1 cellular context compared by ENCODE assay signal in genomic region chr4:10456270-10457254, GRCh38.
TF ChIP-seq lines count a peak whose summit lies in the region.

No MANE protein-coding gene starts in this region.

TF ChIP-seq in H1, 55 proteins besides CTCF, POLR2A, EP300 and RAD21:
- TF ChIP-seq SIN3A (conservative IDR thresholded peaks at IDR 0.05 in 1 of 2, IDR thresholded peaks at IDR 0.05 in 1 of 2; ENCODE audit: low read depth in 1 of 2, low read length in 2 of 2): no peak
- TF ChIP-seq TBP (IDR thresholded peaks at IDR 0.05; ENCODE audit: low read depth, low read length): no peak; the same call in 1 of the 2 replicates
- TF ChIP-seq SUZ12 (IDR thresholded peaks at IDR 0.05; ENCODE audit: low read length): peak; percentile 59
- TF ChIP-seq FOSL1 (IDR thresholded peaks at IDR 0.05; ENCODE audit: insufficient read depth, low read depth, low read length): no peak
- peak; percentile 47; the same call in 1 of the 2 replicates for TF ChIP-seq TAF1 (IDR thresholded peaks at IDR 0.05; ENCODE audit: low read depth, low read length)
- TF ChIP-seq SP4 (IDR thresholded peaks at IDR 0.05; ENCODE audit: low read length): no peak
- TF ChIP-seq CHD7 (IDR thresholded peaks at IDR 0.05; ENCODE audit: insufficient replicate concordance, low read length): no peak
- peak; percentile 50 for TF ChIP-seq ASH2L (IDR thresholded peaks at IDR 0.05; ENCODE audit: low read length)
- TF ChIP-seq TAF7 (optimal IDR thresholded peaks at IDR 0.05; ENCODE audit: borderline replicate concordance, low read depth, low read length): no peak
- TF ChIP-seq MAX (IDR thresholded peaks at IDR 0.05): peak; percentile 79
- TF ChIP-seq USF2 (IDR thresholded peaks at IDR 0.05; ENCODE audit: low read length): no peak
- no peak for TF ChIP-seq BCL11A (IDR thresholded peaks at IDR 0.05; ENCODE audit: low read depth in 2 of 2, low read length in 2 of 2)
- peak; percentile 59 for TF ChIP-seq KDM4A (IDR thresholded peaks at IDR 0.05; ENCODE audit: low read depth, low read length, severe bottlenecking)
- no peak for TF ChIP-seq CBX5 (IDR thresholded peaks at IDR 0.05; ENCODE audit: low read depth, low read length)
- TF ChIP-seq E2F6 (IDR thresholded peaks at IDR 0.05): peak; percentile 90
- TF ChIP-seq GTF2F1 (IDR thresholded peaks at IDR 0.05; ENCODE audit: borderline replicate concordance, low read depth, low read length): no peak
- no peak for TF ChIP-seq SAP30 (IDR thresholded peaks at IDR 0.05; ENCODE audit: insufficient read depth, insufficient replicate concordance, low read length)
- peak; percentile 89 for TF ChIP-seq YY1 (IDR thresholded peaks at IDR 0.05; ENCODE audit: low read depth, low read length)
- TF ChIP-seq EZH2 (IDR thresholded peaks at IDR 0.05; ENCODE audit: low read depth, low read length, severe bottlenecking): peak; percentile 40
- peak; percentile 35; the same call in 1 of the 2 replicates for TF ChIP-seq CREB1 (IDR thresholded peaks at IDR 0.05)
- no peak for TF ChIP-seq NRF1 (IDR thresholded peaks at IDR 0.05; ENCODE audit: low read depth, low read length)
- no peak for TF ChIP-seq ATF2 (IDR thresholded peaks at IDR 0.05; ENCODE audit: low read length)
- no peak for TF ChIP-seq ATF3 (IDR thresholded peaks at IDR 0.05; ENCODE audit: insufficient read depth, low read depth, low read length)
- no peak for TF ChIP-seq SIX5 (IDR thresholded peaks at IDR 0.05; ENCODE audit: low read depth, low read length)
- TF ChIP-seq CBX8 (IDR thresholded peaks at IDR 0.05; ENCODE audit: borderline replicate concordance, low read depth, low read length): no peak
TF ChIP-seq in H1: peak in this region for 9.
